Comparison of ENCODE assay signal across 8 cellular contexts in genomic region chr14:77375973-77376372, GRCh38. TPM values are rescaled to one million over a fixed set of nuclear protein-coding genes. Genes with fewer than 3 reads are reported as not detected.
DNase-seq lines count a peak whose midpoint lies in the region; ATAC-seq and TF ChIP-seq lines count a peak whose summit lies in the region.

No MANE protein-coding gene starts in this region.

- TF ChIP-seq POLR2A in sigmoid colon (IDR thresholded peaks at IDR 0.05), result no peak

- no peak for TF ChIP-seq EP300 in sigmoid colon (IDR thresholded peaks at IDR 0.05)

- peak overlapping the region; percentile 75 to 89 (median 84) for H3K27ac ChIP-seq in sigmoid colon

- H3K36me3 ChIP-seq in sigmoid colon, result no peaks in the 10 kb centered on the region

- no peak for DNase-seq in GM12864 (ENCODE audit: low read depth)
- peak; percentile 7 for DNase-seq in OCI-M1 (lab: John Stamatoyannopoulos, UW)
- DNase-seq in fibroblast of peridontal ligament (ENCODE audit: extremely low read depth), result peak; percentile 14
- no peak for DNase-seq in sigmoid colon
- DNase-seq in DMS53 (lab: John Stamatoyannopoulos, UW), result no peak
- no peak for DNase-seq in amniotic stem cell (lab: John Stamatoyannopoulos, UW)
- no peak for DNase-seq in NCI-H226

- H3K4me1 ChIP-seq in sigmoid colon, result peaks cover 0 to 25% (median 17%) of the 10 kb centered on the region in 4 donors

- intact Hi-C loops in sigmoid colon (cut with DNase I), result loop anchor here (2.0 kb wide), 2 partner anchors 55 to 83 kb away; partner anchors contain the start of genes AHSA1, GSTZ1 and POMT2

- H3K4me3 ChIP-seq in GM12864 (ENCODE audit: low read depth, low read length) (peak overlapping the region; percentile 71), sigmoid colon (peak overlapping the region; percentile 67 to 94 (median 80))

- TF ChIP-seq CTCF in GM12864 (IDR thresholded peaks at IDR 0.05; ENCODE audit: low read depth, low read length, missing control alignments) (no peak), sigmoid colon (IDR thresholded peaks at IDR 0.05) (no peak)

- WGBS in sigmoid colon, 2 donors, result 44 to 51% methylated on average over 7 of the region's 7 CpGs

- no peaks in the 10 kb centered on the region for H3K9me3 ChIP-seq in sigmoid colon

- ATAC-seq in HG03108 (IDR thresholded peaks at IDR 0.05; ENCODE audit: unreplicated experiment), result no peak

- H3K27me3 ChIP-seq in sigmoid colon, result no peaks in the 10 kb centered on the region

RNA-seq across cellular contexts. Expression of gene TMED8, which starts 0.9 kb away (rescaled TPM):
- total RNA-seq in sigmoid colon, result 10 to 100 TPM; 13.6 to 15.3 (median 14.7) TPM
- polyA plus RNA-seq in sigmoid colon, result 1 to 10 TPM; 1.8 to 7.2 (median 3.7) TPM

RNA-seq across cellular contexts. Expression of gene SAMD15, which starts 1.2 kb away (rescaled TPM):
- total RNA-seq in sigmoid colon, result under 1 TPM; 0.16 to 0.55 (median 0.31) TPM
- polyA plus RNA-seq in sigmoid colon, result under 1 TPM in 2 of 3 donors, not detected in 1; 0.23 to 0.36 TPM

RNA-seq across cellular contexts. Expression of gene NOXRED1, which starts 47.4 kb away (rescaled TPM):
- total RNA-seq in sigmoid colon, result 1 to 10 TPM in 1 of 4 donors, under 1 TPM in 1, not detected in 2; 0.82 to 4.7 TPM
- under 1 TPM in 1 of 3 donors, not detected in 2; 0.19 TPM for polyA plus RNA-seq in sigmoid colon

RNA-seq across cellular contexts. Expression of gene GSTZ1, which starts 55.1 kb away (rescaled TPM):
- 10 to 100 TPM in 1 of 4 donors, 1 to 10 TPM in 3; 5.4 to 20.7 (median 9.7) TPM for total RNA-seq in sigmoid colon
- 10 to 100 TPM; 37.0 to 42.6 (median 42.3) TPM for polyA plus RNA-seq in sigmoid colon

RNA-seq across cellular contexts. Expression of gene POMT2, which starts 55.3 kb away (rescaled TPM):
- total RNA-seq in sigmoid colon, result 10 to 100 TPM; 10.5 to 21.0 (median 16.4) TPM
- 10 to 100 TPM in 1 of 3 donors, 1 to 10 TPM in 2; 3.6 to 16.8 (median 5.1) TPM for polyA plus RNA-seq in sigmoid colon

Comparison
In these comparisons a context has a peak if more than half of its experiments do, and no peak if none do; other contexts are left out.
1. DNase-seq: peak in OCI-M1 (single experiment) and fibroblast of peridontal ligament (single experiment); none in GM12864 (single experiment), sigmoid colon (single experiment), DMS53 (single experiment), amniotic stem cell (single experiment) and NCI-H226 (single experiment).